In genomic region chr11:12853652-12854296, GRCh38 we compare ENCODE assay signal across 13 cellular contexts.
A peak's percentile ranks its signal among the peaks of the same experiment; 100 is the strongest.
DNase-seq lines count a peak whose midpoint lies in the region; ATAC-seq and TF ChIP-seq lines count a peak whose summit lies in the region.
"Had no signal": no experiment of that assay in that cellular context is flagged by ENCODE, and none has a peak within 500 bp of the region (broad histone marks: within the 10 kb centered on the region; RNA-seq: fewer than 3 reads in every experiment).

No MANE protein-coding gene starts in this region.

- H3K9me3 Mint-ChIP-seq in activated CD8-positive, alpha-beta memory T cell treated with anti-CD3 and anti-CD28 coated beads, Interleukin-2, amount 10 ng/mL, durations not matched to agents 7 days and 5 days (ENCODE audit: low read depth), result no peaks in the 10 kb centered on the region
- H3K9me3 Mint-ChIP-seq: activated T-cell treated with anti-CD3 and anti-CD28 coated beads, Interleukin-2, amount 50 U/mL, for 24 hours had no signal

- H3K27me3 Mint-ChIP-seq in activated CD8-positive, alpha-beta memory T cell treated with anti-CD3 and anti-CD28 coated beads, Interleukin-2, amount 10 ng/mL, durations not matched to agents 7 days and 5 days, result peaks cover 28% of the 10 kb centered on the region

- TF ChIP-seq POLR2A in upper lobe of left lung (IDR thresholded peaks at IDR 0.05), result no peak

- H3K27ac ChIP-seq in VCaP (peak overlapping the region; percentile 99), foreskin keratinocyte (no peak overlapping the region), upper lobe of left lung (peak overlapping the region in 3 of 4 donors; percentile 21 to 59 (median 47))
- H3K27ac ChIP-seq in effector memory CD4-positive, alpha-beta T cell (ENCODE audit: insufficient read depth, low read length, poor library complexity, severe bottlenecking), result no peak overlapping the region

- TF ChIP-seq EP300 in upper lobe of left lung (IDR thresholded peaks at IDR 0.05), result peak in 1 of 4 donors; percentile 10

- no peaks in the 10 kb centered on the region for H3K27me3 ChIP-seq in foreskin keratinocyte
- no peaks in the 10 kb centered on the region for H3K27me3 ChIP-seq in upper lobe of left lung
- peaks cover 4% of the 10 kb centered on the region for H3K27me3 ChIP-seq in effector memory CD4-positive, alpha-beta T cell (replicated peaks; ENCODE audit: control insufficient read depth, insufficient read depth, low read length, poor library complexity, severe bottlenecking)

- no peak overlapping the region for H3K27ac Mint-ChIP-seq in activated CD8-positive, alpha-beta memory T cell treated with anti-CD3 and anti-CD28 coated beads, Interleukin-2, amount 10 ng/mL, durations not matched to agents 7 days and 5 days
- H3K27ac Mint-ChIP-seq: activated T-cell treated with anti-CD3 and anti-CD28 coated beads, Interleukin-2, amount 50 U/mL, for 24 hours had no signal

- no peak overlapping the region for H3K4me3 ChIP-seq in mucosa of descending colon
- no peak overlapping the region for H3K4me3 ChIP-seq in upper lobe of left lung
- no peak overlapping the region for H3K4me3 ChIP-seq in effector memory CD4-positive, alpha-beta T cell (ENCODE audit: insufficient read depth, low read depth, low read length, poor library complexity, severe bottlenecking)
- H3K4me3 ChIP-seq: GM12878 had no signal

- CTCF ChIA-PET in activated CD8-positive, alpha-beta memory T cell treated with anti-CD3 and anti-CD28 coated beads, Interleukin-2, amount 10 ng/mL, durations not matched to agents 7 days and 5 days (lab: Charles Lee), result no interaction called here

- intact Hi-C loops in mucosa of descending colon (cut with DNase I, micrococcal nuclease), result no loop called here

- no peaks in the 10 kb centered on the region for H3K9me3 ChIP-seq in mucosa of descending colon
- no peaks in the 10 kb centered on the region for H3K9me3 ChIP-seq in upper lobe of left lung
- H3K9me3 ChIP-seq in effector memory CD4-positive, alpha-beta T cell (ENCODE audit: control insufficient read depth, low read length), result no peaks in the 10 kb centered on the region

- no peak for DNase-seq in foreskin keratinocyte
- peak in 1 of 3 donors; percentile 52 for DNase-seq in mucosa of descending colon
- peak in 1 of 2 donors; percentile 30 for DNase-seq in upper lobe of left lung
- DNase-seq in cerebellar nuclear complex (lab: John Stamatoyannopoulos, UW), result no peak
- DNase-seq in activated CD8-positive, alpha-beta memory T cell treated with anti-CD3 and anti-CD28 coated beads, Interleukin-2, amount 10 ng/mL, durations not matched to agents 7 days and 5 days, result no peak
- DNase-seq in HCEC 1CT, result no peak
- DNase-seq in effector memory CD4-positive, alpha-beta T cell, result no peak
- DNase-seq: activated T-cell treated with anti-CD3 and anti-CD28 coated beads, Interleukin-2, amount 50 U/mL, for 24 hours; MV-4-11; NCI-H526 treated with DMSO at 0.1 percent for 48 hours; SHP77 treated with DMSO at 0.1 percent for 48 hours had no signal

- peaks cover 12% of the 10 kb centered on the region for H3K4me1 Mint-ChIP-seq in activated CD8-positive, alpha-beta memory T cell treated with anti-CD3 and anti-CD28 coated beads, Interleukin-2, amount 10 ng/mL, durations not matched to agents 7 days and 5 days

- ATAC-seq in foreskin keratinocyte (peak; percentile 41), mucosa of descending colon (peak; percentile 85), upper lobe of left lung (ENCODE audit: low FRiP score in 2 of 2) (peak in 1 of 2 donors; percentile 32)
- no peak for ATAC-seq in activated CD8-positive, alpha-beta memory T cell treated with anti-CD3 and anti-CD28 coated beads, Interleukin-2, amount 10 ng/mL, durations not matched to agents 7 days and 5 days
- ATAC-seq: GM12878 had no signal

- H3K4me3 Mint-ChIP-seq in activated CD8-positive, alpha-beta memory T cell treated with anti-CD3 and anti-CD28 coated beads, Interleukin-2, amount 10 ng/mL, durations not matched to agents 7 days and 5 days, result no peak overlapping the region
- H3K4me3 Mint-ChIP-seq: activated T-cell treated with anti-CD3 and anti-CD28 coated beads, Interleukin-2, amount 50 U/mL, for 24 hours had no signal

- H3K36me3 Mint-ChIP-seq in activated CD8-positive, alpha-beta memory T cell treated with anti-CD3 and anti-CD28 coated beads, Interleukin-2, amount 10 ng/mL, durations not matched to agents 7 days and 5 days, result no peaks in the 10 kb centered on the region

- 50 to 60% methylated on average over 7 of the region's 7 CpGs for WGBS in upper lobe of left lung, 2 donors

- H3K36me3 ChIP-seq in mucosa of descending colon (ENCODE audit: low read depth) (no peaks in the 10 kb centered on the region), upper lobe of left lung (no peaks in the 10 kb centered on the region)
- no peaks in the 10 kb centered on the region for H3K36me3 ChIP-seq in effector memory CD4-positive, alpha-beta T cell (ENCODE audit: control insufficient read depth, insufficient read depth, low read length)

- TF ChIP-seq CTCF in VCaP (conservative IDR thresholded peaks at IDR 0.05), result no peak
- TF ChIP-seq CTCF in foreskin keratinocyte (conservative IDR thresholded peaks at IDR 0.05), result no peak
- TF ChIP-seq CTCF in mucosa of descending colon (IDR thresholded peaks at IDR 0.05), result no peak
- no peak for TF ChIP-seq CTCF in upper lobe of left lung (IDR thresholded peaks at IDR 0.05)

- H3K4me1 ChIP-seq in foreskin keratinocyte (peaks cover 21% of the 10 kb centered on the region), mucosa of descending colon (ENCODE audit: low read depth) (peaks cover 29% of the 10 kb centered on the region), upper lobe of left lung (peaks cover 2 to 19% (median 10%) of the 10 kb centered on the region in 4 donors)
- no peaks in the 10 kb centered on the region for H3K4me1 ChIP-seq in effector memory CD4-positive, alpha-beta T cell (ENCODE audit: control insufficient read depth, insufficient read depth, low read length, poor library complexity, severe bottlenecking)

Comparison
In these comparisons a context has a peak if more than half of its experiments do, and no peak if none do; other contexts are left out.
1. H3K27ac ChIP-seq: peak in VCaP (single experiment) and upper lobe of left lung (3 of 4); none in foreskin keratinocyte (single experiment) and effector memory CD4-positive, alpha-beta T cell (single experiment).